In genomic region chr18:45342653-45343052, GRCh38 we compare ENCODE assay signal across 37 cellular contexts.
"Had no signal": no experiment of that assay in that cellular context is flagged by ENCODE, and none has a peak within 500 bp of the region (broad histone marks: within the 10 kb centered on the region; RNA-seq: fewer than 3 reads in every experiment).

No MANE protein-coding gene starts in this region.

- H3K27ac ChIP-seq: adrenal gland, body of pancreas, brain microvascular endothelial cell, breast epithelium, VCaP had no signal

- H3K9me3 Mint-ChIP-seq: activated B cell treated with CpG ODN at 0.5 μM for 24 hours; activated CD4-positive, alpha-beta memory T cell treated with anti-CD3 and anti-CD28 coated beads for 36 hours; activated CD4-positive, alpha-beta T cell treated with anti-CD3 and anti-CD28 coated beads, Interleukin-2, amount 10 ng/mL, durations not matched to agents 24 days and 14 days; activated CD8-positive, alpha-beta T cell treated with anti-CD3 and anti-CD28 coated beads for 36 hours; activated naive CD4-positive, alpha-beta T cell treated with anti-CD3 and anti-CD28 coated beads for 36 hours; activated naive CD8-positive, alpha-beta T cell treated with anti-CD3 and anti-CD28 coated beads for 36 hours; activated T-cell treated with anti-CD3 and anti-CD28 coated beads, Interleukin-2, amount 50 U/mL, for 4 hours; activated T-helper 1 cell treated with anti-CD3 and anti-CD28 coated beads, Interleukin-12 subunit alpha, Interleukin-12 subunit beta, Interleukin-2, Interleukin-4 antibody, amounts not matched to agents 30 ng/mL and 10 ng/mL and 1 ng/mL, durations not matched to agents 14 hours and 24 hours and 36 hours; activated T-helper 17 cell treated with anti-CD3 and anti-CD28 coated beads, Interleukin-2, amount 50 U/mL, for 72 hours; T-helper 1 cell treated with Interleukin-12 subunit alpha and Interleukin-12 subunit beta and Interleukin-4 antibody, amounts not matched to agents 30 μg/mL and 1 μg/mL, for 36 hours; T-helper 2 cell treated with Interferon-gamma antibody and Interleukin-4, amounts not matched to agents 5 μg/mL and 100 μg/mL, for 36 hours had no signal

- H3K9me3 ChIP-seq: adrenal gland, body of pancreas, breast epithelium had no signal

- H3K27me3 Mint-ChIP-seq: activated CD4-positive, alpha-beta T cell treated with anti-CD3 and anti-CD28 coated beads, Interleukin-2, amount 10 ng/mL, durations not matched to agents 24 days and 14 days had no signal

- H3K4me1 ChIP-seq: adrenal gland, body of pancreas, breast epithelium had no signal

- ATAC-seq: activated CD8-positive, alpha-beta T cell treated with anti-CD3 and anti-CD28 coated beads for 36 hours; activated naive CD4-positive, alpha-beta T cell treated with anti-CD3 and anti-CD28 coated beads, Interleukin-2, amount 50 U/mL, for 72 hours; activated T-cell treated with anti-CD3 and anti-CD28 coated beads, Interleukin-2, amount 50 U/mL, for 4 hours; activated T-cell treated with anti-CD3 and anti-CD28 coated beads, Interleukin-2, amount 50 U/mL, for 72 hours; activated T-helper 17 cell treated with anti-CD3 and anti-CD28 coated beads, Interleukin-2, amount 50 U/mL, for 72 hours; body of pancreas had no signal

- H3K36me3 ChIP-seq: adrenal gland, brain microvascular endothelial cell, breast epithelium had no signal

- H3K4me1 Mint-ChIP-seq: activated B cell treated with CpG ODN at 0.5 μM for 24 hours; activated CD4-positive, alpha-beta T cell treated with anti-CD3 and anti-CD28 coated beads, Interleukin-2, amount 10 ng/mL, durations not matched to agents 24 days and 14 days; activated naive CD8-positive, alpha-beta T cell treated with anti-CD3 and anti-CD28 coated beads for 36 hours; activated T-helper 17 cell treated with anti-CD3 and anti-CD28 coated beads, Interleukin-2, amount 50 U/mL, for 72 hours had no signal

- H3K27me3 ChIP-seq: adrenal gland, body of pancreas, brain microvascular endothelial cell, breast epithelium had no signal

- FAIRE-seq: astrocyte, TTC549 had no signal

- H3K27ac Mint-ChIP-seq: activated B cell treated with CpG ODN at 0.5 μM for 24 hours; activated CD4-positive, alpha-beta memory T cell treated with anti-CD3 and anti-CD28 coated beads for 36 hours; activated CD4-positive, alpha-beta T cell treated with anti-CD3 and anti-CD28 coated beads, Interleukin-2, amount 10 ng/mL, durations not matched to agents 24 days and 14 days; activated CD8-positive, alpha-beta T cell treated with anti-CD3 and anti-CD28 coated beads for 36 hours; activated naive CD4-positive, alpha-beta T cell treated with anti-CD3 and anti-CD28 coated beads for 36 hours; activated naive CD4-positive, alpha-beta T cell treated with anti-CD3 and anti-CD28 coated beads, Interleukin-2, amount 50 U/mL, for 72 hours; activated naive CD8-positive, alpha-beta T cell treated with anti-CD3 and anti-CD28 coated beads for 36 hours; activated T-cell treated with anti-CD3 and anti-CD28 coated beads, Interleukin-2, amount 50 U/mL, for 72 hours; activated T-helper 1 cell treated with anti-CD3 and anti-CD28 coated beads, Interleukin-12 subunit alpha, Interleukin-12 subunit beta, Interleukin-2, Interleukin-4 antibody, amounts not matched to agents 30 ng/mL and 10 ng/mL and 1 ng/mL, durations not matched to agents 14 hours and 24 hours and 36 hours; activated T-helper 17 cell treated with anti-CD3 and anti-CD28 coated beads, Interleukin-2, amount 50 U/mL, for 72 hours; T-helper 1 cell treated with Interleukin-12 subunit alpha and Interleukin-12 subunit beta and Interleukin-4 antibody, amounts not matched to agents 30 μg/mL and 1 μg/mL, for 36 hours; T-helper 2 cell treated with Interferon-gamma antibody and Interleukin-4, amounts not matched to agents 5 μg/mL and 100 μg/mL, for 36 hours had no signal

- DNase-seq: activated B cell treated with CpG ODN at 0.5 μM for 24 hours; activated CD4-positive, alpha-beta memory T cell treated with anti-CD3 and anti-CD28 coated beads for 36 hours; activated CD4-positive, alpha-beta T cell treated with anti-CD3 and anti-CD28 coated beads for 4 hours; activated CD4-positive, alpha-beta T cell treated with anti-CD3 and anti-CD28 coated beads, Interleukin-2, amount 10 ng/mL, durations not matched to agents 24 days and 14 days; activated CD4-positive, alpha-beta T cell treated with anti-CD3 and anti-CD28 coated beads, Interleukin-2, amount 50 U/mL, for 1 hour; activated CD4-positive, alpha-beta T cell treated with anti-CD3 and anti-CD28 coated beads, Interleukin-2, amount 50 U/mL, for 4 hours; activated CD4-positive, CD25-positive, alpha-beta regulatory T cell treated with anti-CD3 and anti-CD28 coated beads, Interleukin-2, amount 50 U/mL, for 72 hours; activated CD8-positive, alpha-beta memory T cell treated with anti-CD3 and anti-CD28 coated beads, Interleukin-2, amount 50 U/mL, for 4 hours; activated CD8-positive, alpha-beta T cell treated with anti-CD3 and anti-CD28 coated beads for 36 hours; activated effector memory CD4-positive, alpha-beta T cell treated with anti-CD3 and anti-CD28 coated beads, Interleukin-2, amount 50 U/mL, for 16 hours; activated gamma-delta T cell treated with Interleukin-2 at 50 U/mL for 16 hours; activated naive CD4-positive, alpha-beta T cell; activated naive CD4-positive, alpha-beta T cell treated with anti-CD3 and anti-CD28 coated beads for 36 hours; activated naive CD4-positive, alpha-beta T cell treated with anti-CD3 and anti-CD28 coated beads, Interleukin-2, amount 50 U/mL, for 16 hours; activated naive CD8-positive, alpha-beta T cell treated with anti-CD3 and anti-CD28 coated beads for 36 hours; activated T-cell treated with anti-CD3 and anti-CD28 coated beads for 4 hours; activated T-cell treated with anti-CD3 and anti-CD28 coated beads, Interleukin-2, amount 50 U/mL, for 1 hour; activated T-cell treated with anti-CD3 and anti-CD28 coated beads, Interleukin-2, amount 50 U/mL, for 4 hours; activated T-cell treated with anti-CD3 and anti-CD28 coated beads, Interleukin-2, amount 50 U/mL, for 72 hours; adrenal gland; amniotic stem cell; aorta; body of pancreas; brain microvascular endothelial cell; central memory CD4-positive, alpha-beta T cell; T-helper 1 cell; T-helper 2 cell; T-helper 9 cell had no signal

- H3K36me3 Mint-ChIP-seq: activated CD4-positive, alpha-beta memory T cell treated with anti-CD3 and anti-CD28 coated beads for 36 hours; activated naive CD4-positive, alpha-beta T cell treated with anti-CD3 and anti-CD28 coated beads, Interleukin-2, amount 50 U/mL, for 72 hours; activated naive CD8-positive, alpha-beta T cell treated with anti-CD3 and anti-CD28 coated beads for 36 hours had no signal

- H3K4me3 Mint-ChIP-seq: activated B cell treated with CpG ODN at 0.5 μM for 24 hours; activated CD4-positive, alpha-beta memory T cell treated with anti-CD3 and anti-CD28 coated beads for 36 hours; activated CD4-positive, alpha-beta T cell treated with anti-CD3 and anti-CD28 coated beads, Interleukin-2, amount 10 ng/mL, durations not matched to agents 24 days and 14 days; activated CD8-positive, alpha-beta T cell treated with anti-CD3 and anti-CD28 coated beads for 36 hours; activated naive CD4-positive, alpha-beta T cell treated with anti-CD3 and anti-CD28 coated beads for 36 hours; activated naive CD8-positive, alpha-beta T cell treated with anti-CD3 and anti-CD28 coated beads for 36 hours; activated T-cell treated with anti-CD3 and anti-CD28 coated beads, Interleukin-2, amount 50 U/mL, for 4 hours; activated T-cell treated with anti-CD3 and anti-CD28 coated beads, Interleukin-2, amount 50 U/mL, for 72 hours; activated T-helper 1 cell treated with anti-CD3 and anti-CD28 coated beads, Interleukin-12 subunit alpha, Interleukin-12 subunit beta, Interleukin-2, Interleukin-4 antibody, amounts not matched to agents 30 ng/mL and 10 ng/mL and 1 ng/mL, durations not matched to agents 14 hours and 24 hours and 36 hours; activated T-helper 17 cell treated with anti-CD3 and anti-CD28 coated beads, Interleukin-2, amount 50 U/mL, for 72 hours; T-helper 1 cell treated with Interleukin-12 subunit alpha and Interleukin-12 subunit beta and Interleukin-4 antibody, amounts not matched to agents 30 μg/mL and 1 μg/mL, for 36 hours; T-helper 2 cell treated with Interferon-gamma antibody and Interleukin-4, amounts not matched to agents 5 μg/mL and 100 μg/mL, for 36 hours had no signal

- H3K4me3 ChIP-seq: adrenal gland, body of pancreas, breast epithelium had no signal
